8 cellular contexts compared by ENCODE assay signal in genomic region chr9:6681957-6682501, GRCh38. TPM values are rescaled to one million over a fixed set of nuclear protein-coding genes. Genes with fewer than 3 reads are reported as not detected.
DNase-seq lines count a peak whose midpoint lies in the region; TF ChIP-seq lines count a peak whose summit lies in the region.

No MANE protein-coding gene starts in this region.

- 38% methylated on average over 15 of the region's 15 CpGs for WGBS in esophagus muscularis mucosa

- no peak for TF ChIP-seq CTCF in GM12875 (IDR thresholded peaks at IDR 0.05; ENCODE audit: borderline replicate concordance, insufficient read depth, low read depth, low read length)
- TF ChIP-seq CTCF in esophagus muscularis mucosa (IDR thresholded peaks at IDR 0.05), result no peak
- TF ChIP-seq CTCF in parathyroid adenoma (IDR thresholded peaks at IDR 0.05), result no peak

- TF ChIP-seq EP300 in esophagus muscularis mucosa (IDR thresholded peaks at IDR 0.05), result no peak

- H2AFZ ChIP-seq in parathyroid adenoma, result peak overlapping the region; percentile 98

- H3K4me3 ChIP-seq in GM12875 (ENCODE audit: low read depth, low read length) (peak overlapping the region; percentile 77), SJSA1 (peak overlapping the region; percentile 89), esophagus muscularis mucosa (peak overlapping the region; percentile 73 to 83 (median 75)), parathyroid adenoma (ENCODE audit: low read depth, low read length) (peak overlapping the region; percentile 98)

- H3K27me3 ChIP-seq in SJSA1 (replicated peaks), result no peaks in the 10 kb centered on the region
- no peaks in the 10 kb centered on the region for H3K27me3 ChIP-seq in esophagus muscularis mucosa
- no peaks in the 10 kb centered on the region for H3K27me3 ChIP-seq in parathyroid adenoma (ENCODE audit: control insufficient read depth, insufficient read depth, low read length)

- TF ChIP-seq POLR2A in esophagus muscularis mucosa (IDR thresholded peaks at IDR 0.05; ENCODE audit: low read depth), result no peak

- DNase-seq in SJSA1 (ENCODE audit: low read depth in 1 of 2, low spot score in 2 of 2) (no peak), esophagus muscularis mucosa (ENCODE audit: extremely low spot score) (no peak), dermis blood vessel endothelial cell (no peak), GM03348 (ENCODE audit: low spot score) (no peak), NCI-H69 (lab: John Stamatoyannopoulos, UW) (no peak), AG08396 (ENCODE audit: low spot score) (no peak)

- H3K9me3 ChIP-seq in SJSA1 (replicated peaks), result no peaks in the 10 kb centered on the region
- H3K9me3 ChIP-seq in esophagus muscularis mucosa, result no peaks in the 10 kb centered on the region
- no peaks in the 10 kb centered on the region for H3K9me3 ChIP-seq in parathyroid adenoma (ENCODE audit: control insufficient read depth, low read length)

- H3K9ac ChIP-seq in parathyroid adenoma, result peak overlapping the region; percentile 46

- peaks cover 5% of the 10 kb centered on the region; the same call in 1 of the 2 replicates for H3K4me1 ChIP-seq in SJSA1 (replicated peaks)
- peaks cover 4 to 21% (median 19%) of the 10 kb centered on the region in 4 donors for H3K4me1 ChIP-seq in esophagus muscularis mucosa
- H3K4me1 ChIP-seq in parathyroid adenoma, result no peaks in the 10 kb centered on the region

- H3K4me2 ChIP-seq in parathyroid adenoma (ENCODE audit: low read length), result peak overlapping the region; percentile 97

- peak overlapping the region; percentile 94 for H3K27ac ChIP-seq in SJSA1
- H3K27ac ChIP-seq in esophagus muscularis mucosa (replicated peaks in 1 of 4), result peak overlapping the region; percentile 93 to 98 (median 96)
- peak overlapping the region; percentile 92 for H3K27ac ChIP-seq in parathyroid adenoma

- H3K79me2 ChIP-seq in parathyroid adenoma, result no peaks in the 10 kb centered on the region

- intact Hi-C loops in esophagus muscularis mucosa (cut with DNase I), result loop anchor here (2.0 kb wide), 1 partner anchor 75 kb away; the partner anchor contains the start of gene KDM4C

- H3K36me3 ChIP-seq in SJSA1 (no peaks in the 10 kb centered on the region), esophagus muscularis mucosa (no peaks in the 10 kb centered on the region), parathyroid adenoma (ENCODE audit: control insufficient read depth, insufficient read depth, low read length) (no peaks in the 10 kb centered on the region)

RNA-seq across cellular contexts. Expression of gene GLDC, which starts 36.5 kb away (rescaled TPM):
- total RNA-seq in SJSA1 (2014; rRNA removed; shearing (Covaris generic)), result 0.18 TPM in 1 of 2 replicates, not detected in the other
- total RNA-seq in esophagus muscularis mucosa (1 to 10 TPM in 1 of 4 donors, under 1 TPM in 1, not detected in 2; 0.17 to 2.5 TPM), dermis blood vessel endothelial cell (3.2 and 10.0 TPM in 2 replicates)
